10 cellular contexts compared by ENCODE assay signal in the genomic region with DNA sequence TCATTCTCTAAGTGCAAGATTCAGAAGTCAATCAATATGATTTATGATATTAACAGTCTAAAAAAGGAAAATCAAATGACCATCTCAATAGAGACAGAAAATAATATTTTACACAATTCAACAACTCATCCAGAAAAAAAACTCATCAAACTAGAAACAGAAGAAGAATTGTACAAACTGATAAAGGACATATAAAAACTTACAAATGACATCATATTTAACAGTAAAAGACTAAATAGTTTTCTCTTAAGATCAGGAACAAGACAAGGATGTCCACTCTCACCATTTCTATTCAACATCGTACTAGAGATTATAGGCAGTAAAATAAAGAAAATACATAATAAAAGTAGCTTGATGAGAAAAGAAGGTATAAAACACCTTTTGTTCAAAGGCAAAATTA.
"Had no signal": no experiment of that assay in that cellular context is flagged by ENCODE, and none has a peak within 500 bp of the region (broad histone marks: within the 10 kb centered on the region; RNA-seq: fewer than 3 reads in every experiment).

No MANE protein-coding gene starts in this region.

- H3K9me3 ChIP-seq: HAP-1 had no signal

- H3K4me3 Mint-ChIP-seq: HFFc6 had no signal

- H3K9ac ChIP-seq: GM23248 had no signal

- H3K27ac ChIP-seq: GM23248, HL-60 had no signal

- H3K4me3 ChIP-seq: GM23248, HAP-1, K562 had no signal

- DNase-seq: GM23248, GOT3, H7, HFFc6, IMR-90, KG1 had no signal

- ATAC-seq: HCT116, K562 had no signal

- FAIRE-seq: K562 had no signal

- H2AFZ ChIP-seq: GM23248 had no signal

- H3K27ac Mint-ChIP-seq: HFFc6 had no signal
